In the genomic region with DNA sequence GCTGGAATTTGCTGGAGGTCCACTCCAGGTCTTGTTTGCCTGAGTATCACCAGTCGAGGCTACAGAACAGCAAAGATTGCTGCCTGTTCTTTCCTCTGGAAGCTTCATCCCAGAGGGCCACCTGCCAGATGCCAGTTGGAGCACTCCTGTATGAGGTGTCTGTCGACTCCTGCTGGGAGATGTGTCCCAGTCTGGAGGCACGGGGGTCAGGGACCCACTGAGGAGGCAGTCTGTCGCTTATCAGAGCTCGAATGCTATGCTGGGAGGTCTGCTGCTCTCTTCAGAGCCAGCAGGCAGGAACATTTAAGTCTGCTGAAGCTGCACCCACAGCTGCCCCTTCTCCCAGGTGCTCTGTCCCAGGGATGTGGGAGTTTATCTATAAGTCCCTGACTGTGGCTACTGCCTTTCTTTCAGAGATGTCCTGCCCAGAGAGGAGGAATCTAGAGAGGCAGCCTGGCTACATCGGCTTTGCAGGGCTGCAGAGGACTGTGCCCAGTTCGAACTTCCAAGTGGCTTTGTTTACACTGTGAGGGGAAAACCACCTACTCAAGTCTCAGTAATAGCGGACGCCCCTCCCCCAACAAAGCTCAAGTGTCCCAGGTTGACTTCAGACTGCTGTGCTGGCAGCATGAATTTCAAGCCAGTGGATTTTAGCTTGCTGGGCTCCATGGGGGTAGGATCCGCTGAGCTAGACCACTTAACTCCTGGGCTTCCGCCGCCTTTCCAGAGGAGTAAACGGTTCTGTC, we compare ENCODE assay signal across 24 cellular contexts.
DNase-seq lines count a peak whose midpoint lies in the region; ATAC-seq and TF ChIP-seq lines count a peak whose summit lies in the region.
"Had no signal": no experiment of that assay in that cellular context is flagged by ENCODE, and none has a peak within 500 bp of the region (broad histone marks: within the 10 kb centered on the region; RNA-seq: fewer than 3 reads in every experiment).

No MANE protein-coding gene starts in this region.

- peaks cover 0 to 2% of the 10 kb centered on the region in 2 donors for H3K4me1 ChIP-seq in lung (ENCODE audit: control insufficient read depth in 2 of 2, insufficient read depth in 2 of 2, low read length in 2 of 2)
- H3K4me1 ChIP-seq: Peyer's patch, SJSA1 had no signal

- H3K36me3 Mint-ChIP-seq in WTC11: peaks cover 10% of the 10 kb centered on the region; the same call in 1 of the 2 replicates
- H3K36me3 Mint-ChIP-seq: activated naive CD4-positive, alpha-beta T cell treated with anti-CD3 and anti-CD28 coated beads, Interleukin-2, amount 10 ng/mL, durations not matched to agents 7 days and 5 days; CD8-positive, alpha-beta memory T cell had no signal

- H3K4me1 Mint-ChIP-seq in WTC11: peaks cover 30% of the 10 kb centered on the region
- H3K4me1 Mint-ChIP-seq: activated naive CD4-positive, alpha-beta T cell treated with anti-CD3 and anti-CD28 coated beads, Interleukin-2, amount 10 ng/mL, durations not matched to agents 7 days and 5 days; CD8-positive, alpha-beta memory T cell had no signal

- no peaks in the 10 kb centered on the region for H3K27me3 ChIP-seq in lung (ENCODE audit: control insufficient read depth, insufficient read depth)
- H3K27me3 ChIP-seq: dorsolateral prefrontal cortex, neutrophil, Peyer's patch had no signal

- TF ChIP-seq CTCF in WTC11 (IDR thresholded peaks at IDR 0.05) (no peak), lung (IDR thresholded peaks at IDR 0.05; ENCODE audit: control extremely low read depth, extremely low read depth) (no peak), coronary artery (IDR thresholded peaks at IDR 0.05) (no peak)

- H3K27ac Mint-ChIP-seq in WTC11: peak overlapping the region; percentile 22
- H3K27ac Mint-ChIP-seq: activated naive CD4-positive, alpha-beta T cell treated with anti-CD3 and anti-CD28 coated beads, Interleukin-2, amount 10 ng/mL, durations not matched to agents 7 days and 5 days; CD8-positive, alpha-beta memory T cell; T-helper 1 cell treated with Interleukin-12 subunit alpha and Interleukin-12 subunit beta and Interleukin-4 antibody, amounts not matched to agents 30 μg/mL and 1 μg/mL, for 36 hours had no signal

- no peak overlapping the region for H3K4me3 ChIP-seq in lung
- H3K4me3 ChIP-seq in coronary artery: no peak overlapping the region
- H3K4me3 ChIP-seq: dorsolateral prefrontal cortex, Peyer's patch, SJSA1, smooth muscle cell had no signal

- peak; percentile 27 to 72 for DNase-seq in NCI-H524 (lab: John Stamatoyannopoulos, UW)
- no peak for DNase-seq in NCI-H524 treated with DMSO at 0.1 percent for 48 hours (lab: John Stamatoyannopoulos, UW)
- DNase-seq in WTC11 (ENCODE audit: low spot score): peak; percentile 62
- DNase-seq in lung (ENCODE audit: low spot score): peak; percentile 50
- no peak for DNase-seq in MV-4-11 (lab: John Stamatoyannopoulos, UW)
- no peak for DNase-seq in HuH-7.5 (ENCODE audit: low spot score)
- no peak for DNase-seq in coronary artery (ENCODE audit: low spot score)
- DNase-seq: 8988T; activated CD4-positive, alpha-beta T cell treated with anti-CD3 and anti-CD28 coated beads for 48 hours; activated naive CD4-positive, alpha-beta T cell treated with anti-CD3 and anti-CD28 coated beads, Interleukin-2, amount 10 ng/mL, durations not matched to agents 7 days and 5 days; AML-193; amygdala; CD8-positive, alpha-beta memory T cell; DMS79; Peyer's patch; stimulated activated CD4-positive, alpha-beta T cell treated with anti-CD3 and anti-CD28 coated beads, Interleukin-4, amount 100 ng/mL, for 1 hour; stimulated activated naive CD4-positive, alpha-beta T cell treated with Interleukin-2 at 50 U/mL for 16 hours had no signal

- POLR2A ChIA-PET in WTC11 (lab: Charles Lee): no interaction called here

- H3K9me3 Mint-ChIP-seq in WTC11: peaks cover 11% of the 10 kb centered on the region
- H3K9me3 Mint-ChIP-seq: T-helper 1 cell treated with Interleukin-12 subunit alpha and Interleukin-12 subunit beta and Interleukin-4 antibody, amounts not matched to agents 30 μg/mL and 1 μg/mL, for 36 hours had no signal

- CTCF ChIA-PET in WTC11 (lab: Charles Lee): interaction anchor here (0.7 to 1.5 kb wide), 3 partner anchors 12 to 283 kb away, joined by 3 to 6 read pairs (median 3); no protein-coding TSS in a partner anchor

- ATAC-seq in WTC11 (peak; percentile 84), lung (ENCODE audit: insufficient read depth, low FRiP score) (no peak), GM21576 (IDR thresholded peaks at IDR 0.05; ENCODE audit: unreplicated experiment) (no peak)

- H3K36me3 ChIP-seq in lung (ENCODE audit: control insufficient read depth in 2 of 2, insufficient read depth in 2 of 2, low read length in 2 of 2): no peaks in the 10 kb centered on the region
- H3K36me3 ChIP-seq: neutrophil, Peyer's patch, SJSA1 had no signal

- peak overlapping the region; percentile 29 for H3K4me3 Mint-ChIP-seq in WTC11
- H3K4me3 Mint-ChIP-seq: activated naive CD4-positive, alpha-beta T cell treated with anti-CD3 and anti-CD28 coated beads, Interleukin-2, amount 10 ng/mL, durations not matched to agents 7 days and 5 days; CD8-positive, alpha-beta memory T cell; T-helper 1 cell treated with Interleukin-12 subunit alpha and Interleukin-12 subunit beta and Interleukin-4 antibody, amounts not matched to agents 30 μg/mL and 1 μg/mL, for 36 hours had no signal

- H3K9me3 ChIP-seq in lung (ENCODE audit: control insufficient read depth in 2 of 2, insufficient read depth in 1 of 2, low read length in 1 of 2): no peaks in the 10 kb centered on the region
- H3K9me3 ChIP-seq: neutrophil, Peyer's patch, SJSA1 had no signal

- H3K27ac ChIP-seq in lung (ENCODE audit: low read depth in 1 of 2, low read length in 1 of 2) (no peak overlapping the region), coronary artery (no peak overlapping the region)
- H3K27ac ChIP-seq: dorsolateral prefrontal cortex, epithelial cell of prostate, neutrophil, Peyer's patch, SJSA1 had no signal

- no peaks in the 10 kb centered on the region; the same call in 1 of the 2 replicates for H3K27me3 Mint-ChIP-seq in WTC11 (ENCODE audit: low read depth)
- H3K27me3 Mint-ChIP-seq: activated naive CD4-positive, alpha-beta T cell treated with anti-CD3 and anti-CD28 coated beads, Interleukin-2, amount 10 ng/mL, durations not matched to agents 7 days and 5 days; CD8-positive, alpha-beta memory T cell had no signal

- 30 to 35% methylated on average over 13 of the region's 13 CpGs for WGBS in lung, 2 donors

TF ChIP-seq in WTC11, 78 proteins besides CTCF, POLR2A, EP300 and RAD21:
- no peak for TF ChIP-seq GRHL2 (CRISPR knock-in tag; IDR thresholded peaks at IDR 0.05; ENCODE audit: insufficient replicate concordance, severe bottlenecking)
- TF ChIP-seq ELF4 (CRISPR knock-in tag; IDR thresholded peaks at IDR 0.05; ENCODE audit: low read depth): no peak
- no peak for TF ChIP-seq E2F5 (CRISPR knock-in tag; IDR thresholded peaks at IDR 0.05)
- no peak for TF ChIP-seq ZNF121 (CRISPR knock-in tag; IDR thresholded peaks at IDR 0.05)
- TF ChIP-seq PREB (CRISPR knock-in tag; IDR thresholded peaks at IDR 0.05; ENCODE audit: borderline replicate concordance): no peak
- TF ChIP-seq CDX4 (CRISPR knock-in tag; IDR thresholded peaks at IDR 0.05; ENCODE audit: borderline replicate concordance): no peak
- no peak for TF ChIP-seq CREB1 (CRISPR knock-in tag; IDR thresholded peaks at IDR 0.05)
- no peak for TF ChIP-seq ZBTB21 (CRISPR knock-in tag; IDR thresholded peaks at IDR 0.05; ENCODE audit: borderline replicate concordance)
- no peak for TF ChIP-seq TP53 (CRISPR knock-in tag; IDR thresholded peaks at IDR 0.05)
- TF ChIP-seq FOXJ3 (CRISPR knock-in tag; IDR thresholded peaks at IDR 0.05; ENCODE audit: borderline replicate concordance): no peak
- TF ChIP-seq HMGA2 (CRISPR knock-in tag; IDR thresholded peaks at IDR 0.05): no peak
- no peak for TF ChIP-seq NR2C2 (CRISPR knock-in tag; IDR thresholded peaks at IDR 0.05)
- TF ChIP-seq ATF3 (CRISPR knock-in tag; conservative IDR thresholded peaks at IDR 0.05): no peak
- TF ChIP-seq ESRRA (CRISPR knock-in tag; IDR thresholded peaks at IDR 0.05; ENCODE audit: borderline replicate concordance): no peak
- TF ChIP-seq USF1 (CRISPR knock-in tag; IDR thresholded peaks at IDR 0.05): no peak
- no peak for TF ChIP-seq SMAD4 (CRISPR knock-in tag; IDR thresholded peaks at IDR 0.05)
- TF ChIP-seq SOX15 (CRISPR knock-in tag; IDR thresholded peaks at IDR 0.05): no peak
- no peak for TF ChIP-seq RORB (CRISPR knock-in tag; IDR thresholded peaks at IDR 0.05)

Comparison
In these comparisons a context has a peak if more than half of its experiments do, and no peak if none do; other contexts are left out.
1. DNase-seq: peak in NCI-H524 (2 of 2), WTC11 (single experiment) and lung (single experiment); none in NCI-H524 treated with DMSO at 0.1 percent for 48 hours (single experiment), MV-4-11 (single experiment), HuH-7.5 (single experiment) and coronary artery (single experiment).